Comparison of ENCODE assay signal across 1 cellular context in the genomic region with DNA sequence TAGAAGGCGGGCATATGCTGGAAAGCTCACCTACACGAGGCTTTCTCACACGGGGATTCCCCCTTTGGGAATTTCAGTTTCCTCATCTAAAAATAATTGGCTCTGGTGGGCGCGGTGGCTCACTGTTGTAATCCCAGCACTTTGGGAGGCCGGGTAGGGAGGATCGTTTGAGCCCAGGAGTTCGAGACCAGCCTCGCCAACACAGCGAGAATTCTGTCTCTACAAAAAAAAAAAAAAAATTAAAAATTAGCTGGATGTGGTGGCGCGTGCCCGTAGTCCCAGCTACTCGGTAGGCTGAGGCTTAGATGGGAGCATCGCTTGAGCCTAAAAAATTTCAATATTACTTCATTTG.
A peak's percentile ranks its signal among the peaks of the same experiment; 100 is the strongest.
TF ChIP-seq lines count a peak whose summit lies in the region.

No MANE protein-coding gene starts in this region.

TF ChIP-seq in K562, 482 proteins besides CTCF, POLR2A, EP300 and RAD21 (continued from another document and continues in another):
- TF ChIP-seq CBX5 (IDR thresholded peaks at IDR 0.05; ENCODE audit: borderline replicate concordance, low read depth) (no peak; the same call in 1 of the 2 replicates), ZNF778 (CRISPR knock-in tag; IDR thresholded peaks at IDR 0.05) (no peak), NR2C2 (CRISPR knock-in tag; IDR thresholded peaks at IDR 0.05) (no peak), NR2C2 (tag; IDR thresholded peaks at IDR 0.05) (no peak), ZNF134 (CRISPR knock-in tag; conservative IDR thresholded peaks at IDR 0.05) (no peak), KDM1A (IDR thresholded peaks at IDR 0.05) (peak in 1 of 2 experiments; percentile 33; a peak in 2 of 4 replicates), CHD4 (IDR thresholded peaks at IDR 0.05; ENCODE audit: insufficient read depth, insufficient replicate concordance, low read depth, low read length, poor library complexity, severe bottlenecking) (no peak), CEBPB (tag; IDR thresholded peaks at IDR 0.05) (no peak), TCF7L2 (IDR thresholded peaks at IDR 0.05; ENCODE audit: low read depth, low read length) (no peak), HDAC1 (IDR thresholded peaks at IDR 0.05) (no peak), ZKSCAN8 (CRISPR knock-in tag; IDR thresholded peaks at IDR 0.05) (no peak), ELF4 (CRISPR knock-in tag; IDR thresholded peaks at IDR 0.05) (no peak), ZNF75A (CRISPR knock-in tag; IDR thresholded peaks at IDR 0.05) (no peak), DMBX1 (CRISPR knock-in tag; IDR thresholded peaks at IDR 0.05; ENCODE audit: borderline replicate concordance) (no peak), JUND (IDR thresholded peaks at IDR 0.05; ENCODE audit: borderline replicate concordance, low read depth, low read length) (no peak), JUND (tag; IDR thresholded peaks at IDR 0.05; ENCODE audit: borderline replicate concordance, low read depth, low read length) (no peak), RNF2 (IDR thresholded peaks at IDR 0.05) (no peak), TARDBP (IDR thresholded peaks at IDR 0.05) (no peak), DDX20 (tag; IDR thresholded peaks at IDR 0.05; ENCODE audit: low read depth) (no peak), SMARCA4 (IDR thresholded peaks at IDR 0.05) (no peak), ZFP36 (IDR thresholded peaks at IDR 0.05; ENCODE audit: low read depth, low read length, partially characterized antibody) (no peak), CC2D1A (IDR thresholded peaks at IDR 0.05) (peak; percentile 67; the same call in 1 of the 2 replicates), GABPA (tag; conservative IDR thresholded peaks at IDR 0.05; ENCODE audit: low read depth) (peak; percentile 29; the same call in 1 of the 2 replicates)
- TF ChIP-seq, protein P1, sequence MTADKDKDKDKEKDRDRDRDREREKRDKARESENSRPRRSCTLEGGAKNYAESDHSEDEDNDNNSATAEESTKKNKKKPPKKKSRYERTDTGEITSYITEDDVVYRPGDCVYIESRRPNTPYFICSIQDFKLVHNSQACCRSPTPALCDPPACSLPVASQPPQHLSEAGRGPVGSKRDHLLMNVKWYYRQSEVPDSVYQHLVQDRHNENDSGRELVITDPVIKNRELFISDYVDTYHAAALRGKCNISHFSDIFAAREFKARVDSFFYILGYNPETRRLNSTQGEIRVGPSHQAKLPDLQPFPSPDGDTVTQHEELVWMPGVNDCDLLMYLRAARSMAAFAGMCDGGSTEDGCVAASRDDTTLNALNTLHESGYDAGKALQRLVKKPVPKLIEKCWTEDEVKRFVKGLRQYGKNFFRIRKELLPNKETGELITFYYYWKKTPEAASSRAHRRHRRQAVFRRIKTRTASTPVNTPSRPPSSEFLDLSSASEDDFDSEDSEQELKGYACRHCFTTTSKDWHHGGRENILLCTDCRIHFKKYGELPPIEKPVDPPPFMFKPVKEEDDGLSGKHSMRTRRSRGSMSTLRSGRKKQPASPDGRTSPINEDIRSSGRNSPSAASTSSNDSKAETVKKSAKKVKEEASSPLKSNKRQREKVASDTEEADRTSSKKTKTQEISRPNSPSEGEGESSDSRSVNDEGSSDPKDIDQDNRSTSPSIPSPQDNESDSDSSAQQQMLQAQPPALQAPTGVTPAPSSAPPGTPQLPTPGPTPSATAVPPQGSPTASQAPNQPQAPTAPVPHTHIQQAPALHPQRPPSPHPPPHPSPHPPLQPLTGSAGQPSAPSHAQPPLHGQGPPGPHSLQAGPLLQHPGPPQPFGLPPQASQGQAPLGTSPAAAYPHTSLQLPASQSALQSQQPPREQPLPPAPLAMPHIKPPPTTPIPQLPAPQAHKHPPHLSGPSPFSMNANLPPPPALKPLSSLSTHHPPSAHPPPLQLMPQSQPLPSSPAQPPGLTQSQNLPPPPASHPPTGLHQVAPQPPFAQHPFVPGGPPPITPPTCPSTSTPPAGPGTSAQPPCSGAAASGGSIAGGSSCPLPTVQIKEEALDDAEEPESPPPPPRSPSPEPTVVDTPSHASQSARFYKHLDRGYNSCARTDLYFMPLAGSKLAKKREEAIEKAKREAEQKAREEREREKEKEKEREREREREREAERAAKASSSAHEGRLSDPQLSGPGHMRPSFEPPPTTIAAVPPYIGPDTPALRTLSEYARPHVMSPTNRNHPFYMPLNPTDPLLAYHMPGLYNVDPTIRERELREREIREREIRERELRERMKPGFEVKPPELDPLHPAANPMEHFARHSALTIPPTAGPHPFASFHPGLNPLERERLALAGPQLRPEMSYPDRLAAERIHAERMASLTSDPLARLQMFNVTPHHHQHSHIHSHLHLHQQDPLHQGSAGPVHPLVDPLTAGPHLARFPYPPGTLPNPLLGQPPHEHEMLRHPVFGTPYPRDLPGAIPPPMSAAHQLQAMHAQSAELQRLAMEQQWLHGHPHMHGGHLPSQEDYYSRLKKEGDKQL (CRISPR knock-in tag; IDR thresholded peaks at IDR 0.05; ENCODE audit: borderline replicate concordance) = no peak
- TF ChIP-seq, protein P2, sequence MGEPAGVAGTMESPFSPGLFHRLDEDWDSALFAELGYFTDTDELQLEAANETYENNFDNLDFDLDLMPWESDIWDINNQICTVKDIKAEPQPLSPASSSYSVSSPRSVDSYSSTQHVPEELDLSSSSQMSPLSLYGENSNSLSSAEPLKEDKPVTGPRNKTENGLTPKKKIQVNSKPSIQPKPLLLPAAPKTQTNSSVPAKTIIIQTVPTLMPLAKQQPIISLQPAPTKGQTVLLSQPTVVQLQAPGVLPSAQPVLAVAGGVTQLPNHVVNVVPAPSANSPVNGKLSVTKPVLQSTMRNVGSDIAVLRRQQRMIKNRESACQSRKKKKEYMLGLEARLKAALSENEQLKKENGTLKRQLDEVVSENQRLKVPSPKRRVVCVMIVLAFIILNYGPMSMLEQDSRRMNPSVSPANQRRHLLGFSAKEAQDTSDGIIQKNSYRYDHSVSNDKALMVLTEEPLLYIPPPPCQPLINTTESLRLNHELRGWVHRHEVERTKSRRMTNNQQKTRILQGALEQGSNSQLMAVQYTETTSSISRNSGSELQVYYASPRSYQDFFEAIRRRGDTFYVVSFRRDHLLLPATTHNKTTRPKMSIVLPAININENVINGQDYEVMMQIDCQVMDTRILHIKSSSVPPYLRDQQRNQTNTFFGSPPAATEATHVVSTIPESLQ (CRISPR knock-in tag; IDR thresholded peaks at IDR 0.05) = no peak
- TF ChIP-seq, protein P3, sequence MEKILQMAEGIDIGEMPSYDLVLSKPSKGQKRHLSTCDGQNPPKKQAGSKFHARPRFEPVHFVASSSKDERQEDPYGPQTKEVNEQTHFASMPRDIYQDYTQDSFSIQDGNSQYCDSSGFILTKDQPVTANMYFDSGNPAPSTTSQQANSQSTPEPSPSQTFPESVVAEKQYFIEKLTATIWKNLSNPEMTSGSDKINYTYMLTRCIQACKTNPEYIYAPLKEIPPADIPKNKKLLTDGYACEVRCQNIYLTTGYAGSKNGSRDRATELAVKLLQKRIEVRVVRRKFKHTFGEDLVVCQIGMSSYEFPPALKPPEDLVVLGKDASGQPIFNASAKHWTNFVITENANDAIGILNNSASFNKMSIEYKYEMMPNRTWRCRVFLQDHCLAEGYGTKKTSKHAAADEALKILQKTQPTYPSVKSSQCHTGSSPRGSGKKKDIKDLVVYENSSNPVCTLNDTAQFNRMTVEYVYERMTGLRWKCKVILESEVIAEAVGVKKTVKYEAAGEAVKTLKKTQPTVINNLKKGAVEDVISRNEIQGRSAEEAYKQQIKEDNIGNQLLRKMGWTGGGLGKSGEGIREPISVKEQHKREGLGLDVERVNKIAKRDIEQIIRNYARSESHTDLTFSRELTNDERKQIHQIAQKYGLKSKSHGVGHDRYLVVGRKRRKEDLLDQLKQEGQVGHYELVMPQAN (IDR thresholded peaks at IDR 0.05; ENCODE audit: borderline replicate concordance) = no peak
- TF ChIP-seq, protein P4, sequence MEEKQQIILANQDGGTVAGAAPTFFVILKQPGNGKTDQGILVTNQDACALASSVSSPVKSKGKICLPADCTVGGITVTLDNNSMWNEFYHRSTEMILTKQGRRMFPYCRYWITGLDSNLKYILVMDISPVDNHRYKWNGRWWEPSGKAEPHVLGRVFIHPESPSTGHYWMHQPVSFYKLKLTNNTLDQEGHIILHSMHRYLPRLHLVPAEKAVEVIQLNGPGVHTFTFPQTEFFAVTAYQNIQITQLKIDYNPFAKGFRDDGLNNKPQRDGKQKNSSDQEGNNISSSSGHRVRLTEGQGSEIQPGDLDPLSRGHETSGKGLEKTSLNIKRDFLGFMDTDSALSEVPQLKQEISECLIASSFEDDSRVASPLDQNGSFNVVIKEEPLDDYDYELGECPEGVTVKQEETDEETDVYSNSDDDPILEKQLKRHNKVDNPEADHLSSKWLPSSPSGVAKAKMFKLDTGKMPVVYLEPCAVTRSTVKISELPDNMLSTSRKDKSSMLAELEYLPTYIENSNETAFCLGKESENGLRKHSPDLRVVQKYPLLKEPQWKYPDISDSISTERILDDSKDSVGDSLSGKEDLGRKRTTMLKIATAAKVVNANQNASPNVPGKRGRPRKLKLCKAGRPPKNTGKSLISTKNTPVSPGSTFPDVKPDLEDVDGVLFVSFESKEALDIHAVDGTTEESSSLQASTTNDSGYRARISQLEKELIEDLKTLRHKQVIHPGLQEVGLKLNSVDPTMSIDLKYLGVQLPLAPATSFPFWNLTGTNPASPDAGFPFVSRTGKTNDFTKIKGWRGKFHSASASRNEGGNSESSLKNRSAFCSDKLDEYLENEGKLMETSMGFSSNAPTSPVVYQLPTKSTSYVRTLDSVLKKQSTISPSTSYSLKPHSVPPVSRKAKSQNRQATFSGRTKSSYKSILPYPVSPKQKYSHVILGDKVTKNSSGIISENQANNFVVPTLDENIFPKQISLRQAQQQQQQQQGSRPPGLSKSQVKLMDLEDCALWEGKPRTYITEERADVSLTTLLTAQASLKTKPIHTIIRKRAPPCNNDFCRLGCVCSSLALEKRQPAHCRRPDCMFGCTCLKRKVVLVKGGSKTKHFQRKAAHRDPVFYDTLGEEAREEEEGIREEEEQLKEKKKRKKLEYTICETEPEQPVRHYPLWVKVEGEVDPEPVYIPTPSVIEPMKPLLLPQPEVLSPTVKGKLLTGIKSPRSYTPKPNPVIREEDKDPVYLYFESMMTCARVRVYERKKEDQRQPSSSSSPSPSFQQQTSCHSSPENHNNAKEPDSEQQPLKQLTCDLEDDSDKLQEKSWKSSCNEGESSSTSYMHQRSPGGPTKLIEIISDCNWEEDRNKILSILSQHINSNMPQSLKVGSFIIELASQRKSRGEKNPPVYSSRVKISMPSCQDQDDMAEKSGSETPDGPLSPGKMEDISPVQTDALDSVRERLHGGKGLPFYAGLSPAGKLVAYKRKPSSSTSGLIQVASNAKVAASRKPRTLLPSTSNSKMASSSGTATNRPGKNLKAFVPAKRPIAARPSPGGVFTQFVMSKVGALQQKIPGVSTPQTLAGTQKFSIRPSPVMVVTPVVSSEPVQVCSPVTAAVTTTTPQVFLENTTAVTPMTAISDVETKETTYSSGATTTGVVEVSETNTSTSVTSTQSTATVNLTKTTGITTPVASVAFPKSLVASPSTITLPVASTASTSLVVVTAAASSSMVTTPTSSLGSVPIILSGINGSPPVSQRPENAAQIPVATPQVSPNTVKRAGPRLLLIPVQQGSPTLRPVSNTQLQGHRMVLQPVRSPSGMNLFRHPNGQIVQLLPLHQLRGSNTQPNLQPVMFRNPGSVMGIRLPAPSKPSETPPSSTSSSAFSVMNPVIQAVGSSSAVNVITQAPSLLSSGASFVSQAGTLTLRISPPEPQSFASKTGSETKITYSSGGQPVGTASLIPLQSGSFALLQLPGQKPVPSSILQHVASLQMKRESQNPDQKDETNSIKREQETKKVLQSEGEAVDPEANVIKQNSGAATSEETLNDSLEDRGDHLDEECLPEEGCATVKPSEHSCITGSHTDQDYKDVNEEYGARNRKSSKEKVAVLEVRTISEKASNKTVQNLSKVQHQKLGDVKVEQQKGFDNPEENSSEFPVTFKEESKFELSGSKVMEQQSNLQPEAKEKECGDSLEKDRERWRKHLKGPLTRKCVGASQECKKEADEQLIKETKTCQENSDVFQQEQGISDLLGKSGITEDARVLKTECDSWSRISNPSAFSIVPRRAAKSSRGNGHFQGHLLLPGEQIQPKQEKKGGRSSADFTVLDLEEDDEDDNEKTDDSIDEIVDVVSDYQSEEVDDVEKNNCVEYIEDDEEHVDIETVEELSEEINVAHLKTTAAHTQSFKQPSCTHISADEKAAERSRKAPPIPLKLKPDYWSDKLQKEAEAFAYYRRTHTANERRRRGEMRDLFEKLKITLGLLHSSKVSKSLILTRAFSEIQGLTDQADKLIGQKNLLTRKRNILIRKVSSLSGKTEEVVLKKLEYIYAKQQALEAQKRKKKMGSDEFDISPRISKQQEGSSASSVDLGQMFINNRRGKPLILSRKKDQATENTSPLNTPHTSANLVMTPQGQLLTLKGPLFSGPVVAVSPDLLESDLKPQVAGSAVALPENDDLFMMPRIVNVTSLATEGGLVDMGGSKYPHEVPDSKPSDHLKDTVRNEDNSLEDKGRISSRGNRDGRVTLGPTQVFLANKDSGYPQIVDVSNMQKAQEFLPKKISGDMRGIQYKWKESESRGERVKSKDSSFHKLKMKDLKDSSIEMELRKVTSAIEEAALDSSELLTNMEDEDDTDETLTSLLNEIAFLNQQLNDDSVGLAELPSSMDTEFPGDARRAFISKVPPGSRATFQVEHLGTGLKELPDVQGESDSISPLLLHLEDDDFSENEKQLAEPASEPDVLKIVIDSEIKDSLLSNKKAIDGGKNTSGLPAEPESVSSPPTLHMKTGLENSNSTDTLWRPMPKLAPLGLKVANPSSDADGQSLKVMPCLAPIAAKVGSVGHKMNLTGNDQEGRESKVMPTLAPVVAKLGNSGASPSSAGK (IDR thresholded peaks at IDR 0.05) = peak; percentile 58
- TF ChIP-seq, protein P5, sequence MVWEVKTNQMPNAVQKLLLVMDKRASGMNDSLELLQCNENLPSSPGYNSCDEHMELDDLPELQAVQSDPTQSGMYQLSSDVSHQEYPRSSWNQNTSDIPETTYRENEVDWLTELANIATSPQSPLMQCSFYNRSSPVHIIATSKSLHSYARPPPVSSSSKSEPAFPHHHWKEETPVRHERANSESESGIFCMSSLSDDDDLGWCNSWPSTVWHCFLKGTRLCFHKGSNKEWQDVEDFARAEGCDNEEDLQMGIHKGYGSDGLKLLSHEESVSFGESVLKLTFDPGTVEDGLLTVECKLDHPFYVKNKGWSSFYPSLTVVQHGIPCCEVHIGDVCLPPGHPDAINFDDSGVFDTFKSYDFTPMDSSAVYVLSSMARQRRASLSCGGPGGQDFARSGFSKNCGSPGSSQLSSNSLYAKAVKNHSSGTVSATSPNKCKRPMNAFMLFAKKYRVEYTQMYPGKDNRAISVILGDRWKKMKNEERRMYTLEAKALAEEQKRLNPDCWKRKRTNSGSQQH (CRISPR knock-in tag; IDR thresholded peaks at IDR 0.05) = no peak
- TF ChIP-seq, protein P6, sequence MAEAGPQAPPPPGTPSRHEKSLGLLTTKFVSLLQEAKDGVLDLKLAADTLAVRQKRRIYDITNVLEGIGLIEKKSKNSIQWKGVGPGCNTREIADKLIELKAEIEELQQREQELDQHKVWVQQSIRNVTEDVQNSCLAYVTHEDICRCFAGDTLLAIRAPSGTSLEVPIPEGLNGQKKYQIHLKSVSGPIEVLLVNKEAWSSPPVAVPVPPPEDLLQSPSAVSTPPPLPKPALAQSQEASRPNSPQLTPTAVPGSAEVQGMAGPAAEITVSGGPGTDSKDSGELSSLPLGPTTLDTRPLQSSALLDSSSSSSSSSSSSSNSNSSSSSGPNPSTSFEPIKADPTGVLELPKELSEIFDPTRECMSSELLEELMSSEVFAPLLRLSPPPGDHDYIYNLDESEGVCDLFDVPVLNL (CRISPR knock-in tag; IDR thresholded peaks at IDR 0.05; ENCODE audit: low read depth) = no peak
